1 cellular context compared by ENCODE assay signal in genomic region chr17:75404739-75405364, GRCh38.
TF ChIP-seq lines count a peak whose summit lies in the region.

No MANE protein-coding gene starts in this region.

TF ChIP-seq in GM23338, 12 proteins besides CTCF, POLR2A, EP300 and RAD21 (continued from another document):
- no peak for TF ChIP-seq STAT1 (IDR thresholded peaks at IDR 0.05; ENCODE audit: unreplicated experiment)
- no peak for TF ChIP-seq ZNF331 (CRISPR knock-in tag; IDR thresholded peaks at IDR 0.05; ENCODE audit: low read depth)
TF ChIP-seq in GM23338: peak in this region for 0.
